28 cellular contexts compared by ENCODE assay signal in genomic region chr2:143071185-143071876, GRCh38. TPM values are rescaled to one million over a fixed set of nuclear protein-coding genes. Genes with fewer than 3 reads are reported as not detected.
DNase-seq lines count a peak whose midpoint lies in the region; ATAC-seq, FAIRE-seq and TF ChIP-seq lines count a peak whose summit lies in the region.
"Had no signal": no experiment of that assay in that cellular context is flagged by ENCODE, and none has a peak within 500 bp of the region (broad histone marks: within the 10 kb centered on the region; RNA-seq: fewer than 3 reads in every experiment).

No MANE protein-coding gene starts in this region.

- peaks cover 15% of the 10 kb centered on the region for H3K4me1 ChIP-seq in RWPE2 (ENCODE audit: insufficient read depth, poor library complexity, severe bottlenecking)
- H3K4me1 ChIP-seq: left lung, stomach, thyroid gland had no signal

- H3K9me3 Mint-ChIP-seq in stimulated activated effector memory CD8-positive, alpha-beta T cell treated with anti-CD3 and anti-CD28 coated beads, Interleukin-12 subunit alpha, Interleukin-12 subunit beta, amount 100 ng/mL, for 72 hours = no peaks in the 10 kb centered on the region

- no peaks in the 10 kb centered on the region for H3K4me1 Mint-ChIP-seq in stimulated activated effector memory CD8-positive, alpha-beta T cell treated with anti-CD3 and anti-CD28 coated beads, Interleukin-12 subunit alpha, Interleukin-12 subunit beta, amount 100 ng/mL, for 72 hours
- H3K4me1 Mint-ChIP-seq: immature natural killer cell had no signal

- H3K36me3 ChIP-seq in RWPE2 (ENCODE audit: low read depth) = no peaks in the 10 kb centered on the region
- H3K36me3 ChIP-seq: left lung, stomach, thyroid gland had no signal

- H3K27ac Mint-ChIP-seq in stimulated activated effector memory CD8-positive, alpha-beta T cell treated with anti-CD3 and anti-CD28 coated beads, Interleukin-12 subunit alpha, Interleukin-12 subunit beta, amount 100 ng/mL, for 72 hours = no peak overlapping the region
- H3K27ac Mint-ChIP-seq: immature natural killer cell; T-helper 1 cell treated with Interleukin-12 subunit alpha and Interleukin-12 subunit beta and Interleukin-4 antibody, amounts not matched to agents 30 μg/mL and 1 μg/mL, for 36 hours had no signal

- no peak for FAIRE-seq in HTR-8/SVneo (lab: Jason Lieb, UNC)
- FAIRE-seq: G401.6, TTC549 had no signal

- no peaks in the 10 kb centered on the region for H3K36me3 Mint-ChIP-seq in stimulated activated effector memory CD8-positive, alpha-beta T cell treated with anti-CD3 and anti-CD28 coated beads, Interleukin-12 subunit alpha, Interleukin-12 subunit beta, amount 100 ng/mL, for 72 hours
- H3K36me3 Mint-ChIP-seq: immature natural killer cell had no signal

- no peak overlapping the region for H3K4me3 Mint-ChIP-seq in stimulated activated effector memory CD8-positive, alpha-beta T cell treated with anti-CD3 and anti-CD28 coated beads, Interleukin-12 subunit alpha, Interleukin-12 subunit beta, amount 100 ng/mL, for 72 hours
- H3K4me3 Mint-ChIP-seq: immature natural killer cell; T-helper 1 cell treated with Interleukin-12 subunit alpha and Interleukin-12 subunit beta and Interleukin-4 antibody, amounts not matched to agents 30 μg/mL and 1 μg/mL, for 36 hours had no signal

- intact Hi-C loops in cardiac septum (cut with DNase I) = no loop called here

- TF ChIP-seq CTCF in HL-60 (IDR thresholded peaks at IDR 0.05; ENCODE audit: insufficient read depth, low read length) (no peak), RWPE2 (IDR thresholded peaks at IDR 0.05; ENCODE audit: poor library complexity, severe bottlenecking) (no peak)

- no peak overlapping the region for H3K4me3 ChIP-seq in HL-60 (replicated peaks; ENCODE audit: insufficient read depth, low read length)
- no peak overlapping the region for H3K4me3 ChIP-seq in RWPE2 (ENCODE audit: severe bottlenecking)
- H3K4me3 ChIP-seq: BLaER1 treated with 17β-estradiol and CSF1 and Interleukin-3, amounts not matched to agents 10 nM and 100 nM; dorsolateral prefrontal cortex; left lung; stomach; thyroid gland had no signal

- ATAC-seq in RWPE2 (ENCODE audit: low read depth) = peak; percentile 99
- peak; percentile 37 for ATAC-seq in stimulated activated effector memory CD8-positive, alpha-beta T cell treated with anti-CD3 and anti-CD28 coated beads, Interleukin-12 subunit alpha, Interleukin-12 subunit beta, amount 100 ng/mL, for 72 hours
- ATAC-seq: HCT116, left lung, right cardiac atrium had no signal

- DNase-seq in HL-60 (ENCODE audit: low read depth in 1 of 2, low spot score in 1 of 2) = no peak
- DNase-seq in RWPE2 (ENCODE audit: low spot score) = no peak
- peak; percentile 75 for DNase-seq in glomerular visceral epithelial cell (ENCODE audit: extremely low spot score)
- no peak for DNase-seq in stimulated activated effector memory CD8-positive, alpha-beta T cell treated with anti-CD3 and anti-CD28 coated beads, Interleukin-12 subunit alpha, Interleukin-12 subunit beta, amount 100 ng/mL, for 72 hours (ENCODE audit: low spot score in 2 of 2)
- DNase-seq in activated effector memory CD4-positive, alpha-beta T cell treated with Interleukin-2 at 50 U/mL for 16 hours = no peak
- DNase-seq in HTR-8/SVneo (ENCODE audit: insufficient read length, low spot score) = no peak
- no peak for DNase-seq in cardiac septum (ENCODE audit: low spot score)
- DNase-seq: activated CD4-positive, alpha-beta T cell treated with anti-CD3 and anti-CD28 coated beads, Interleukin-2, amount 50 U/mL, for 4 hours; activated naive CD4-positive, alpha-beta T cell; activated T-cell treated with anti-CD3 and anti-CD28 coated beads, Interleukin-2, amount 50 U/mL, for 48 hours; dorsolateral prefrontal cortex; immature natural killer cell; left lung; NCI-H1105; NCI-H187 treated with DMSO at 0.1 percent for 48 hours; NCI-H2171; right cardiac atrium; SK-N-SH; stimulated activated CD4-positive, alpha-beta T cell treated with anti-CD3 and anti-CD28 coated beads, Interleukin-12 subunit alpha, Interleukin-12 subunit beta, amount 100 ng/mL, for 4 hours; stimulated activated CD4-positive, alpha-beta T cell treated with anti-CD3 and anti-CD28 coated beads, Interleukin-2, amount 100 ng/mL, for 48 hours; stomach; thyroid gland had no signal

- peak overlapping the region; percentile 38 for H3K27ac ChIP-seq in HL-60 (replicated peaks)
- peak overlapping the region; percentile 50 for H3K27ac ChIP-seq in RWPE2 (ENCODE audit: poor library complexity, severe bottlenecking)
- H3K27ac ChIP-seq: dorsolateral prefrontal cortex, thyroid gland had no signal

- H3K9me3 ChIP-seq in RWPE2 (ENCODE audit: severe bottlenecking) = no peaks in the 10 kb centered on the region
- H3K9me3 ChIP-seq: SK-N-SH, thyroid gland had no signal

- H3K27me3 ChIP-seq in HL-60 (ENCODE audit: insufficient read depth, poor library complexity, severe bottlenecking) (no peaks in the 10 kb centered on the region), RWPE2 (ENCODE audit: insufficient read depth, poor library complexity, severe bottlenecking) (no peaks in the 10 kb centered on the region)
- H3K27me3 ChIP-seq: BLaER1 treated with 17β-estradiol and CSF1 and Interleukin-3, amounts not matched to agents 10 nM and 100 nM; dorsolateral prefrontal cortex; left lung; stomach; thyroid gland had no signal

RNA-seq across cellular contexts. Expression of gene ARHGAP15, which starts 57.9 kb away (rescaled TPM):
- total RNA-seq in cardiac septum = 6.8 TPM
- total RNA-seq: myocyte had no signal
